Comparison of ENCODE assay signal across 1 cellular context in genomic region chr22:45671783-45672563, GRCh38.
A peak's percentile ranks its signal among the peaks of the same experiment; 100 is the strongest.
TF ChIP-seq lines count a peak whose summit lies in the region.

ATXN10 (plus strand) TSS chr22:45671834; CDS start chr22:45672064, 230 bp downstream.

TF ChIP-seq in HepG2, 621 proteins besides CTCF, POLR2A, EP300 and RAD21 (continued from another document and continues in another):
- TF ChIP-seq KDM4B (CRISPR knock-in tag; IDR thresholded peaks at IDR 0.05) (no peak), ETV6 (CRISPR knock-in tag; conservative IDR thresholded peaks at IDR 0.05) (peak; percentile 72; the same call in 1 of the 2 replicates), ZNF501 (CRISPR knock-in tag; IDR thresholded peaks at IDR 0.05) (0 out of 2 replicates have a peak, but pooled peaks have one; percentile 48), MAX (IDR thresholded peaks at IDR 0.05) (peak; percentile 75), ZNF530 (CRISPR knock-in tag; IDR thresholded peaks at IDR 0.05; ENCODE audit: low read depth) (no peak; the same call in 1 of the 2 replicates), ZNF792 (CRISPR knock-in tag; IDR thresholded peaks at IDR 0.05) (no peak), ZNF234 (CRISPR knock-in tag; conservative IDR thresholded peaks at IDR 0.05) (no peak; the same call in 1 of the 2 replicates), ZNF263 (CRISPR knock-in tag; IDR thresholded peaks at IDR 0.05) (peak; percentile 96), ZFYVE20 (CRISPR knock-in tag; IDR thresholded peaks at IDR 0.05; ENCODE audit: borderline replicate concordance, low read depth) (0 out of 2 replicates have a peak, but pooled peaks have one; percentile 44), ZFP1 (CRISPR knock-in tag; IDR thresholded peaks at IDR 0.05) (no peak), ZSCAN20 (CRISPR knock-in tag; IDR thresholded peaks at IDR 0.05; ENCODE audit: borderline replicate concordance) (0 out of 2 replicates have a peak, but pooled peaks have one; percentile 54), AHR (CRISPR knock-in tag; IDR thresholded peaks at IDR 0.05) (no peak), RFXAP (CRISPR knock-in tag; IDR thresholded peaks at IDR 0.05; ENCODE audit: borderline replicate concordance) (no peak), ZNF790 (CRISPR knock-in tag; IDR thresholded peaks at IDR 0.05; ENCODE audit: borderline replicate concordance) (no peak), RBFOX2 (IDR thresholded peaks at IDR 0.05; ENCODE audit: low read depth, low read length) (peak; percentile 90), ZNF749 (CRISPR knock-in tag; IDR thresholded peaks at IDR 0.05; ENCODE audit: borderline replicate concordance) (no peak; the same call in 1 of the 2 replicates), ZNF20 (CRISPR knock-in tag; IDR thresholded peaks at IDR 0.05) (no peak; the same call in 1 of the 2 replicates), ZNF782 (CRISPR knock-in tag; IDR thresholded peaks at IDR 0.05; ENCODE audit: borderline replicate concordance) (0 out of 2 replicates have a peak, but pooled peaks have one; percentile 21), ZNF296 (CRISPR knock-in tag; conservative IDR thresholded peaks at IDR 0.05) (peak; percentile 57; the same call in 1 of the 2 replicates), ZNF687 (CRISPR knock-in tag; IDR thresholded peaks at IDR 0.05) (peak; percentile 90), HMG20A (CRISPR knock-in tag; IDR thresholded peaks at IDR 0.05; ENCODE audit: borderline replicate concordance) (no peak), ZNF816 (CRISPR knock-in tag; IDR thresholded peaks at IDR 0.05; ENCODE audit: borderline replicate concordance) (no peak), CBX2 (IDR thresholded peaks at IDR 0.05; ENCODE audit: low read depth, low read length) (no peak), CBX2 (CRISPR knock-in tag; IDR thresholded peaks at IDR 0.05; ENCODE audit: low read depth) (no peak), NFKBIZ (CRISPR knock-in tag; IDR thresholded peaks at IDR 0.05) (no peak), CENPT (CRISPR knock-in tag; IDR thresholded peaks at IDR 0.05; ENCODE audit: low read depth) (no peak), ZIK1 (CRISPR knock-in tag; IDR thresholded peaks at IDR 0.05; ENCODE audit: borderline replicate concordance, low read depth) (no peak), ZSCAN30 (CRISPR knock-in tag; IDR thresholded peaks at IDR 0.05) (no peak), ZMAT5 (CRISPR knock-in tag; IDR thresholded peaks at IDR 0.05; ENCODE audit: borderline replicate concordance, low read depth) (no peak), PRDM15 (CRISPR knock-in tag; IDR thresholded peaks at IDR 0.05) (no peak), TSC22D2 (CRISPR knock-in tag; IDR thresholded peaks at IDR 0.05; ENCODE audit: borderline replicate concordance) (0 out of 2 replicates have a peak, but pooled peaks have one; percentile 21), MBNL3 (CRISPR knock-in tag; conservative IDR thresholded peaks at IDR 0.05) (no peak), NBN (conservative IDR thresholded peaks at IDR 0.05) (no peak), NFYB (CRISPR knock-in tag; IDR thresholded peaks at IDR 0.05) (no peak), ZNF775 (CRISPR knock-in tag; IDR thresholded peaks at IDR 0.05; ENCODE audit: borderline replicate concordance) (no peak), DPF2 (CRISPR knock-in tag; IDR thresholded peaks at IDR 0.05; ENCODE audit: borderline replicate concordance, low read depth) (no peak), ATRX (CRISPR knock-in tag; IDR thresholded peaks at IDR 0.05; ENCODE audit: borderline replicate concordance) (no peak), E2F5 (CRISPR knock-in tag; conservative IDR thresholded peaks at IDR 0.05) (0 out of 2 replicates have a peak, but pooled peaks have one; percentile 20), HNRNPLL (IDR thresholded peaks at IDR 0.05; ENCODE audit: low read depth, low read length, poor library complexity, severe bottlenecking) (peak; percentile 33), ZNF883 (CRISPR knock-in tag; IDR thresholded peaks at IDR 0.05; ENCODE audit: not compliant biosample characterization) (peak; percentile 28), NONO (IDR thresholded peaks at IDR 0.05) (no peak), NONO (CRISPR knock-in tag; conservative IDR thresholded peaks at IDR 0.05) (peak; percentile 70; the same call in 1 of the 2 replicates), SOX6 (IDR thresholded peaks at IDR 0.05) (no peak), SOX6 (CRISPR knock-in tag; IDR thresholded peaks at IDR 0.05) (peak; percentile 29; the same call in 1 of the 2 replicates), RORA (CRISPR knock-in tag; IDR thresholded peaks at IDR 0.05) (no peak), EHMT2 (IDR thresholded peaks at IDR 0.05; ENCODE audit: borderline replicate concordance, low read depth, low read length) (no peak), IRF1 (CRISPR knock-in tag; IDR thresholded peaks at IDR 0.05; ENCODE audit: low read depth) (no peak), ZNF264 (CRISPR knock-in tag; IDR thresholded peaks at IDR 0.05) (no peak), CREM (IDR thresholded peaks at IDR 0.05) (no peak), CREM (CRISPR knock-in tag; IDR thresholded peaks at IDR 0.05) (no peak), REPIN1 (CRISPR knock-in tag; IDR thresholded peaks at IDR 0.05; ENCODE audit: borderline replicate concordance, low read depth) (no peak), NCOA5 (CRISPR knock-in tag; IDR thresholded peaks at IDR 0.05) (no peak), ZFP62 (CRISPR knock-in tag; IDR thresholded peaks at IDR 0.05) (no peak), TEAD3 (CRISPR knock-in tag; optimal IDR thresholded peaks at IDR 0.05; ENCODE audit: borderline replicate concordance) (no peak), ZNF484 (CRISPR knock-in tag; IDR thresholded peaks at IDR 0.05; ENCODE audit: borderline replicate concordance, low read depth) (no peak), ZNF773 (CRISPR knock-in tag; IDR thresholded peaks at IDR 0.05; ENCODE audit: borderline replicate concordance) (no peak), AKNA (CRISPR knock-in tag; IDR thresholded peaks at IDR 0.05; ENCODE audit: borderline replicate concordance) (no peak), ZMYM2 (CRISPR knock-in tag; IDR thresholded peaks at IDR 0.05) (no peak)
